Comparison of ENCODE assay signal across 6 cellular contexts in the genomic region with DNA sequence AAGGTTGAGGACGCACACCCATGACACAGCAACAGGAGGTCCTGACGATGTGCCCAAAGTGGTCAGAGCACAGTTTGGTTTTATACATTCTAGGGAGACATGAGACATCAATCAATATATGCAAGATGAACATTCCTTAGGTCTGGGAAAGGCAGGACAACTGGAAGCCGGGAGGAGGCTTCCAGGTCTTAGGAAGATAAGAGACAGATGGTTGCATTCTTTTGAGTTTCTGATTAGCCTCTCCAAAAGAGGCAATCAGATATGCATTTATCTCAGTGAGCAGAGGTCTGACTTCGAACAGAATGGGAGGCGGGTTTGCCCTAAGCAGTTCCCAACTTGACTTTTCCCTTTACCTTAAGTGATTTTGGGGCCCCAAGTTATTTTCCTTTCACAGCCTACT. TPM values are rescaled to one million over a fixed set of nuclear protein-coding genes. Genes with fewer than 3 reads are reported as not detected.
DNase-seq lines count a peak whose midpoint lies in the region; ATAC-seq, FAIRE-seq and TF ChIP-seq lines count a peak whose summit lies in the region.
"Not testable (repeated sequence)": the region's sequence is repeated elsewhere in the genome, so short reads cannot be mapped to it uniquely, and the experiment has no call there.

No MANE protein-coding gene starts in this region.

- not testable (repeated sequence) for DNase-seq in RWPE2 (ENCODE audit: low spot score); epithelial cell of prostate (ENCODE audit: low read depth, low spot score); keratinocyte (ENCODE audit: low read depth, low spot score); trophoblast cell; stimulated activated effector memory CD8-positive, alpha-beta T cell treated with anti-CD3 and anti-CD28 coated beads, Interleukin-12 subunit alpha, Interleukin-12 subunit beta, amount 100 ng/mL, for 72 hours (ENCODE audit: low spot score in 2 of 2)
- DNase-seq in astrocyte (ENCODE audit: low read depth), result peak; percentile 57

- not testable (repeated sequence) for H3K79me2 ChIP-seq in astrocyte (ENCODE audit: insufficient read depth, low read length); trophoblast cell (ENCODE audit: control insufficient read depth, insufficient read depth, low read length, poor library complexity)
- H3K79me2 ChIP-seq in keratinocyte (ENCODE audit: control insufficient read depth, insufficient read depth, low read length), result peaks cover 15% of the 10 kb centered on the region

- not testable (repeated sequence) for H3K27me3 ChIP-seq in RWPE2 (ENCODE audit: insufficient read depth, poor library complexity, severe bottlenecking); astrocyte (ENCODE audit: insufficient read depth, low read length); keratinocyte (ENCODE audit: control insufficient read depth, extremely low read depth, insufficient read depth, low read length); trophoblast cell (ENCODE audit: insufficient read depth, low read length)

- H4K12ac ChIP-seq in trophoblast cell (ENCODE audit: low read depth, low read length), result not testable (repeated sequence)

- not testable (repeated sequence) for H3K4me2 ChIP-seq in astrocyte (ENCODE audit: low read length); keratinocyte (ENCODE audit: control insufficient read depth, extremely low read depth, insufficient read depth, low read depth, low read length); trophoblast cell (ENCODE audit: low read length)

- H3K9me3 Mint-ChIP-seq in astrocyte (ENCODE audit: unreplicated experiment), result peaks cover 14% of the 10 kb centered on the region
- not testable (repeated sequence) for H3K9me3 Mint-ChIP-seq in stimulated activated effector memory CD8-positive, alpha-beta T cell treated with anti-CD3 and anti-CD28 coated beads, Interleukin-12 subunit alpha, Interleukin-12 subunit beta, amount 100 ng/mL, for 72 hours

- dilution Hi-C loops in keratinocyte (cut with MboI; ENCODE audit: extremely low pct_ligation_motif_present, low sequenced_read_pairs), result not testable (repeated sequence)

- not testable (repeated sequence) for H3K9ac ChIP-seq in astrocyte (ENCODE audit: low read length); trophoblast cell (ENCODE audit: low read length)
- peak overlapping the region; percentile 24 for H3K9ac ChIP-seq in keratinocyte (ENCODE audit: control insufficient read depth, extremely low read depth, insufficient read depth, low read length)

- H2AK5ac ChIP-seq in trophoblast cell (ENCODE audit: low read length), result not testable (repeated sequence)

- not testable (repeated sequence) for H3K18ac ChIP-seq in trophoblast cell (ENCODE audit: low read length)

- TF ChIP-seq CTCF in RWPE2 (IDR thresholded peaks at IDR 0.05; ENCODE audit: poor library complexity, severe bottlenecking); astrocyte (IDR thresholded peaks at IDR 0.05; ENCODE audit: insufficient read depth, low read depth, low read length); keratinocyte (optimal IDR thresholded peaks at IDR 0.05 in 1 of 3, IDR thresholded peaks at IDR 0.05 in 1 of 3, conservative IDR thresholded peaks at IDR 0.05 in 1 of 3; ENCODE audit: extremely low read depth in 1 of 3, insufficient read depth in 2 of 3, low read length in 3 of 3): not testable (repeated sequence)

- not testable (repeated sequence) for H3K9me1 ChIP-seq in keratinocyte (ENCODE audit: control insufficient read depth, extremely low read depth, insufficient read depth, low read length)

- not testable (repeated sequence) for H3K4me3 Mint-ChIP-seq in astrocyte (ENCODE audit: unreplicated experiment); stimulated activated effector memory CD8-positive, alpha-beta T cell treated with anti-CD3 and anti-CD28 coated beads, Interleukin-12 subunit alpha, Interleukin-12 subunit beta, amount 100 ng/mL, for 72 hours

- H3K36me3 ChIP-seq in RWPE2 (ENCODE audit: low read depth) (peaks cover 41% of the 10 kb centered on the region), astrocyte (ENCODE audit: insufficient read depth, low read length) (peaks cover 11% of the 10 kb centered on the region), keratinocyte (ENCODE audit: control insufficient read depth in 2 of 2, extremely low read depth in 1 of 2, insufficient read depth in 2 of 2, low read length in 2 of 2) (peaks cover 17 to 46% of the 10 kb centered on the region in 2 experiments)
- not testable (repeated sequence) for H3K36me3 ChIP-seq in trophoblast cell (ENCODE audit: control insufficient read depth in 1 of 2, insufficient read depth in 2 of 2, low read length in 2 of 2)

- not testable (repeated sequence) for H3K79me1 ChIP-seq in trophoblast cell (ENCODE audit: low read length)

- WGBS in trophoblast cell (ENCODE audit: extremely low coverage, insufficient coverage, insufficient read length), result no CpG with 5 or more reads among the region's 5 CpGs

- not testable (repeated sequence) for H3K23ac ChIP-seq in trophoblast cell (ENCODE audit: low read length)

- H3K27ac ChIP-seq in RWPE2 (ENCODE audit: poor library complexity, severe bottlenecking) (peak overlapping the region; percentile 18), epithelial cell of prostate (peak overlapping the region; percentile 66), keratinocyte (ENCODE audit: control insufficient read depth, insufficient read depth, low read length) (peak overlapping the region; percentile 81)
- not testable (repeated sequence) for H3K27ac ChIP-seq in astrocyte (ENCODE audit: low read depth, low read length); trophoblast cell (ENCODE audit: low read depth, low read length)

- H3K4me3 ChIP-seq in RWPE2 (ENCODE audit: severe bottlenecking); astrocyte (ENCODE audit: insufficient read depth, low read depth, low read length); keratinocyte (ENCODE audit: control insufficient read depth in 2 of 3, extremely low read depth in 1 of 3, insufficient read depth in 2 of 3, low read depth in 1 of 3, low read length in 3 of 3); trophoblast cell (ENCODE audit: low read depth, low read length): not testable (repeated sequence)

- peak overlapping the region; percentile 81 for H2BK5ac ChIP-seq in trophoblast cell (ENCODE audit: low read depth, low read length, poor library complexity)

- not testable (repeated sequence) for ATAC-seq in RWPE2 (ENCODE audit: low read depth); stimulated activated effector memory CD8-positive, alpha-beta T cell treated with anti-CD3 and anti-CD28 coated beads, Interleukin-12 subunit alpha, Interleukin-12 subunit beta, amount 100 ng/mL, for 72 hours

- H3K27ac Mint-ChIP-seq in astrocyte (ENCODE audit: unreplicated experiment), result not testable (repeated sequence)
- peak overlapping the region; percentile 21 for H3K27ac Mint-ChIP-seq in stimulated activated effector memory CD8-positive, alpha-beta T cell treated with anti-CD3 and anti-CD28 coated beads, Interleukin-12 subunit alpha, Interleukin-12 subunit beta, amount 100 ng/mL, for 72 hours

- FAIRE-seq in astrocyte (lab: Jason Lieb, UNC); keratinocyte (lab: Jason Lieb, UNC): not testable (repeated sequence)

- peak overlapping the region; percentile 13 for H4K8ac ChIP-seq in trophoblast cell (ENCODE audit: low read depth, low read length)

- H3K36me3 Mint-ChIP-seq in astrocyte (ENCODE audit: low read depth, unreplicated experiment), result peaks cover 23% of the 10 kb centered on the region
- peaks cover 17% of the 10 kb centered on the region for H3K36me3 Mint-ChIP-seq in stimulated activated effector memory CD8-positive, alpha-beta T cell treated with anti-CD3 and anti-CD28 coated beads, Interleukin-12 subunit alpha, Interleukin-12 subunit beta, amount 100 ng/mL, for 72 hours

- not testable (repeated sequence) for H2AFZ ChIP-seq in astrocyte (ENCODE audit: low read depth, low read length); keratinocyte (ENCODE audit: control insufficient read depth, low read length); trophoblast cell (ENCODE audit: insufficient read depth, low read length, poor library complexity)

- H2BK120ac ChIP-seq in trophoblast cell (ENCODE audit: insufficient read depth, low read length, poor library complexity), result peak overlapping the region; percentile 81

- H3K4me1 ChIP-seq in RWPE2 (ENCODE audit: insufficient read depth, poor library complexity, severe bottlenecking), result peaks cover 10% of the 10 kb centered on the region
- H3K4me1 ChIP-seq in astrocyte (ENCODE audit: insufficient read depth, low read length); trophoblast cell (ENCODE audit: control insufficient read depth in 1 of 2, insufficient read depth in 2 of 2, low read length in 2 of 2): not testable (repeated sequence)
- H3K4me1 ChIP-seq in keratinocyte (ENCODE audit: control insufficient read depth, extremely low read depth, insufficient read depth, low read length), result peaks cover 10% of the 10 kb centered on the region

- H2BK12ac ChIP-seq in trophoblast cell (ENCODE audit: low read length), result peak overlapping the region; percentile 23

- not testable (repeated sequence) for H3K4me1 Mint-ChIP-seq in astrocyte (ENCODE audit: low read depth, unreplicated experiment); stimulated activated effector memory CD8-positive, alpha-beta T cell treated with anti-CD3 and anti-CD28 coated beads, Interleukin-12 subunit alpha, Interleukin-12 subunit beta, amount 100 ng/mL, for 72 hours

- peaks cover 18% of the 10 kb centered on the region for H3K27me3 Mint-ChIP-seq in astrocyte (ENCODE audit: low read depth, unreplicated experiment)

- H3K4ac ChIP-seq in trophoblast cell (ENCODE audit: low read depth, low read length), result not testable (repeated sequence)

- not testable (repeated sequence) for H3K14ac ChIP-seq in trophoblast cell (ENCODE audit: low read length)

- H3K9me3 ChIP-seq in RWPE2 (ENCODE audit: severe bottlenecking); astrocyte (ENCODE audit: insufficient read depth, low read depth, low read length); trophoblast cell (ENCODE audit: insufficient read depth, low read depth, low read length): not testable (repeated sequence)
- peaks cover 11% of the 10 kb centered on the region for H3K9me3 ChIP-seq in keratinocyte (ENCODE audit: control insufficient read depth, low read depth, low read length)

- not testable (repeated sequence) for H4K20me1 ChIP-seq in astrocyte (ENCODE audit: insufficient read depth, low read length); keratinocyte (ENCODE audit: control insufficient read depth, extremely low read depth, insufficient read depth, low read length)

- H4K91ac ChIP-seq in trophoblast cell (ENCODE audit: low read depth, low read length), result not testable (repeated sequence)

RNA-seq across cellular contexts. Expression of gene ATG7, which starts 16.7 kb away (rescaled TPM):
- total RNA-seq in astrocyte, result 24.8 and 29.5 TPM in 2 replicates
- 22.7 to 35.3 TPM (median 27.9 TPM) in 3 replicates for polyA plus RNA-seq in keratinocyte
- polyA plus RNA-seq in keratinocyte (2011; ENCODE audit: low read depth), result 23.8 TPM
- 11.4 and 17.3 TPM in 2 replicates for polyA plus RNA-seq in keratinocyte (2011; cell fraction: cytosol; rRNA removed)
- polyA plus RNA-seq in keratinocyte (2011; cell fraction: nucleus; rRNA removed), result 29.3 and 48.6 TPM in 2 replicates
- polyA plus RNA-seq in keratinocyte (2012; ENCODE audit: low replicate concordance), result 18.5 and 19.1 TPM in 2 replicates
- polyA minus RNA-seq in keratinocyte, result 23.6 to 57.2 TPM (median 47.5 TPM) in 3 replicates
- polyA minus RNA-seq in keratinocyte (2011; cell fraction: cytosol; rRNA and poly(A)+ RNA removed), result 38.4 TPM
- polyA minus RNA-seq in keratinocyte (2011; cell fraction: nucleus; rRNA and poly(A)+ RNA removed), result 23.6 and 71.1 TPM in 2 replicates
- polyA plus RNA-seq in trophoblast cell (2013), result 23.3 and 24.0 TPM in 2 replicates
